Comparison of ENCODE assay signal across 8 cellular contexts in the genomic region with DNA sequence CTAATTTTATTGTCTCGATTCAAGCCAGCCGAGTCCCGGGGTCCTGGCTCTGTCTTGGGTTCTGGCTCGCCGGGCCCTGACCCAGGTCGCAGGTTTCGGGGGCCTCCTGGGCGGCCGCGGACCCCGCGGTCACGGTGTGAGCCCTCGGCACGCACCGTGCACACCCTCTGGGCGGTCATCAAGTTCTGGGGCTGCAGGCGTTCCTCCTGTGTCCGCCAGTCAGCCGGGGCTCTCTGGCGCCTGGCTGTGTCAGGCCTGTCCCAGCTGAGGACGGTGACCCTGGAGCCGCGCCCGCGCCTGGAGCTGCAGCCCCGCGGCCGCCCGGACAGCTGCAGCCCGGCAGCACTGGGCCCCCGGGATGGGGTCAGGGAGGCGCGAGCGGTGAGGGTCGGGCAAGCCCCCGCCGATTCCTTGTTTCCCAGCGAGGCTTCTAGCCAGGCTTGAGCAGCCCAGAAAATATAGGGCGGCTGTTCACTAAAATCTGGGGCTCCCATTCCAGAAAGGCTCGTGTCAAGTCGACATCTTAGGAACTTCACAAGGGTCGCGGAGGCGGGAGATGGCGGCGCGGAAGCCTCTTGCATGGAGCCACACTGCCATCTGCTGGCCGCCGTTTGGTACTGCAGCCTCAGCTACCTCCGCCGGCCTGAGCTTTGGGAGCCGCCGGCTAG. TPM values are rescaled to one million over a fixed set of nuclear protein-coding genes. Genes with fewer than 3 reads are reported as not detected.
A peak's percentile ranks its signal among the peaks of the same experiment; 100 is the strongest.
DNase-seq lines count a peak whose midpoint lies in the region; ATAC-seq and TF ChIP-seq lines count a peak whose summit lies in the region.

No MANE protein-coding gene starts in this region.

- H3K4me3 ChIP-seq in Jurkat, Clone E6-1 (ENCODE audit: low read length): peak overlapping the region; percentile 67
- peak overlapping the region; percentile 67 for H3K4me3 ChIP-seq in neuron (ENCODE audit: low read length)

- peak overlapping the region; percentile 94 for H2AFZ ChIP-seq in neuron (ENCODE audit: low read depth, low read length)

- peak overlapping the region; percentile 94 for H3K27ac ChIP-seq in RWPE1

- POLR2A ChIA-PET in RWPE1 (lab: Yijun Ruan, JAX; ENCODE audit: low non-redundant PET): interaction anchor here (0.6 to 0.7 kb wide), 3 partner anchors 27 to 46 kb away, joined by 3 read pairs; no protein-coding TSS in a partner anchor

- H3K27me3 ChIP-seq in neuron (ENCODE audit: insufficient read depth, low read length): peaks cover 92% of the 10 kb centered on the region

- peak; percentile 15 to 90 (median 74) for DNase-seq in C1 segment of cervical spinal cord (lab: John Stamatoyannopoulos, UW)
- DNase-seq in Jurkat, Clone E6-1 (ENCODE audit: low read depth, low spot score): peak; percentile 83
- DNase-seq in RWPE1 (ENCODE audit: low spot score): no peak
- DNase-seq in activated T-helper 9 cell treated with anti-CD3 and anti-CD28 coated beads, Interleukin-2, amount 50 U/mL, for 16 hours (ENCODE audit: low read depth): peak; percentile 76
- DNase-seq in fibroblast of the conjunctiva (ENCODE audit: low read depth): peak; percentile 65
- peak; percentile 80 to 85 for DNase-seq in stimulated activated naive CD8-positive, alpha-beta T cell treated with anti-CD3 and anti-CD28 coated beads, Interleukin-15, amount 100 ng/mL, for 72 hours

- no peaks in the 10 kb centered on the region for H3K36me3 ChIP-seq in neuron (ENCODE audit: insufficient read depth, low read length)

- peaks cover 6% of the 10 kb centered on the region for H3K4me1 ChIP-seq in neuron (ENCODE audit: insufficient read depth, low read length)

- ATAC-seq in GM19372 (IDR thresholded peaks at IDR 0.05; ENCODE audit: low read depth, unreplicated experiment): peak; percentile 54
- ATAC-seq in stimulated activated naive CD8-positive, alpha-beta T cell treated with anti-CD3 and anti-CD28 coated beads, Interleukin-15, amount 100 ng/mL, for 72 hours: peak; percentile 61

- CTCF ChIA-PET in RWPE1 (lab: Yijun Ruan, JAX): interaction anchor here (0.6 to 2.5 kb wide), 19 partner anchors 10 to 962 kb away, joined by 3 to 45 read pairs (median 5); a partner anchor contains a TSS

- no peaks in the 10 kb centered on the region for H3K9me3 Mint-ChIP-seq in stimulated activated naive CD8-positive, alpha-beta T cell treated with anti-CD3 and anti-CD28 coated beads, Interleukin-15, amount 100 ng/mL, for 72 hours

- H3K9me3 ChIP-seq in neuron (ENCODE audit: low read length): peaks cover 10% of the 10 kb centered on the region

- peak; percentile 99 for TF ChIP-seq CTCF in RWPE1 (conservative IDR thresholded peaks at IDR 0.05; ENCODE audit: low read depth)

- peaks cover 63% of the 10 kb centered on the region for H3K4me1 Mint-ChIP-seq in stimulated activated naive CD8-positive, alpha-beta T cell treated with anti-CD3 and anti-CD28 coated beads, Interleukin-15, amount 100 ng/mL, for 72 hours

- H3K27me3 Mint-ChIP-seq in stimulated activated naive CD8-positive, alpha-beta T cell treated with anti-CD3 and anti-CD28 coated beads, Interleukin-15, amount 100 ng/mL, for 72 hours: peaks cover 99% of the 10 kb centered on the region

- H3K27ac Mint-ChIP-seq in stimulated activated naive CD8-positive, alpha-beta T cell treated with anti-CD3 and anti-CD28 coated beads, Interleukin-15, amount 100 ng/mL, for 72 hours: no peak overlapping the region

- peak overlapping the region; percentile 67 to 73 for H3K4me3 Mint-ChIP-seq in stimulated activated naive CD8-positive, alpha-beta T cell treated with anti-CD3 and anti-CD28 coated beads, Interleukin-15, amount 100 ng/mL, for 72 hours

RNA-seq across cellular contexts. Expression of a gene that starts 4.2 kb away (rescaled TPM):
- 15.5 TPM for polyA plus RNA-seq in Jurkat, Clone E6-1 (2012; ENCODE audit: insufficient read depth, insufficient read length)

RNA-seq across cellular contexts. Expression of a gene that starts 4.7 kb away (rescaled TPM):
- polyA plus RNA-seq in Jurkat, Clone E6-1 (2012; ENCODE audit: insufficient read depth, insufficient read length): 0.87 TPM

RNA-seq across cellular contexts. Expression of a gene that starts 8.3 kb away (rescaled TPM):
- polyA plus RNA-seq in Jurkat, Clone E6-1 (2012; ENCODE audit: insufficient read depth, insufficient read length): 3.9 TPM

RNA-seq across cellular contexts. Expression of a gene that starts 13.1 kb away (rescaled TPM):
- polyA plus RNA-seq in Jurkat, Clone E6-1 (2012; ENCODE audit: insufficient read depth, insufficient read length): 11.1 TPM

RNA-seq across cellular contexts. Expression of a gene that starts 13.4 kb away (rescaled TPM):
- polyA plus RNA-seq in Jurkat, Clone E6-1 (2012; ENCODE audit: insufficient read depth, insufficient read length): 19.6 TPM
